In the genomic region with DNA sequence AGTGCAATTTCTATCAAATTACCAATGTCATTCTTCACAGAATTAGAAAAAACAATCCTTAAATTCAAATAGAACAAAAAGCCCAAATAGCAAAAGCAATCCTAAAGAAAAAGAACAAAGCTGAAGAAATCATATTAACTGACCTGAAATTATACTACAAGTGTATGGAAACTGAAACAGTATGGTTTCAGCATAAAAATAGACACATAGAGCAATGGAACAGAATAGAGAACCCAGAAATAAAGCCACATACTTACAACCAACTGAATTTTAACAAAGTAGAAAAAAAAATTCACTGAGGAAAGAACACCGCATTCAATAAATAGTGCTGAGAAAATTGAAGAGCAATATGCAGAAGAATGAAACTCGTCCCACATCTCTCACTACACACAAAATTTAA, we compare ENCODE assay signal across 26 cellular contexts.
"Had no signal": no experiment of that assay in that cellular context is flagged by ENCODE, and none has a peak within 500 bp of the region (broad histone marks: within the 10 kb centered on the region; RNA-seq: fewer than 3 reads in every experiment).

No MANE protein-coding gene starts in this region.

- ATAC-seq: stimulated activated effector memory CD8-positive, alpha-beta T cell treated with anti-CD3 and anti-CD28 coated beads, Interleukin-12 subunit alpha, Interleukin-12 subunit beta, amount 100 ng/mL, for 72 hours; stimulated activated memory B cell treated with anti-CD40 and anti-IgM and Interleukin-4, amounts not matched to agents 10 μg/mL and 1 μg/mL and 100 μg/mL, for 72 hours; stimulated activated naive B cell treated with anti-CD40 and anti-IgM and Interleukin-4, amounts not matched to agents 10 μg/mL and 1 μg/mL and 100 μg/mL, for 72 hours; stimulated activated naive CD8-positive, alpha-beta T cell treated with anti-CD3 and anti-CD28 coated beads, Interleukin-15, amount 100 ng/mL, for 72 hours; stimulated activated naive CD8-positive, alpha-beta T cell treated with anti-CD3 and anti-CD28 coated beads, Interleukin-15, Interleukin-2, amounts not matched to agents 100 U/mL and 50 U/mL, for 24 hours; upper lobe of right lung had no signal

- H3K27me3 ChIP-seq: stomach, suprapubic skin, testis, thyroid gland, tibial artery, tibial nerve, transverse colon, upper lobe of left lung, upper lobe of right lung, uterus, vagina had no signal

- DNase-seq: stimulated activated CD4-positive, alpha-beta T cell treated with anti-CD3 and anti-CD28 coated beads, Interleukin-2, amount 100 ng/mL, for 48 hours; stimulated activated CD4-positive, alpha-beta T cell treated with anti-CD3 and anti-CD28 coated beads, Interleukin-4, amount 100 ng/mL, for 1 hour; stimulated activated CD4-positive, alpha-beta T cell treated with anti-CD3 and anti-CD28 coated beads, Interleukin-4, amount 100 ng/mL, for 24 hours; stimulated activated CD4-positive, alpha-beta T cell treated with anti-CD3 and anti-CD28 coated beads, Interleukin-4, amount 100 ng/mL, for 4 hours; stimulated activated CD8-positive, alpha-beta memory T cell treated with anti-CD3 and anti-CD28 coated beads, Interleukin-4, amount 100 ng/mL, for 48 hours; stimulated activated naive B cell treated with anti-CD40 and anti-IgM and Interleukin-4, amounts not matched to agents 10 μg/mL and 1 μg/mL and 100 μg/mL, for 72 hours; stimulated activated naive CD4-positive, alpha-beta T cell; stimulated activated naive CD4-positive, alpha-beta T cell treated with Interleukin-2 at 50 U/mL for 16 hours; stimulated activated naive CD8-positive, alpha-beta T cell treated with anti-CD3 and anti-CD28 coated beads, Interleukin-15, amount 100 ng/mL, for 72 hours; stimulated activated naive CD8-positive, alpha-beta T cell treated with anti-CD3 and anti-CD28 coated beads, Interleukin-15, Interleukin-2, amounts not matched to agents 100 U/mL and 50 U/mL, for 24 hours; stomach; substantia nigra; testis; thyroid gland; tibial artery; transverse colon; trophoblast cell; upper lobe of left lung; upper lobe of right lung; uterus had no signal

- H3K4me1 ChIP-seq: stomach, suprapubic skin, testis, thyroid gland, tibial artery, tibial nerve, transverse colon, upper lobe of left lung, upper lobe of right lung, uterus, vagina had no signal

- H3K9me3 ChIP-seq: suprapubic skin, testis, thoracic aorta, thyroid gland, tibial artery, upper lobe of right lung, uterus, vagina had no signal

- H3K36me3 ChIP-seq: stomach, suprapubic skin, thoracic aorta, thyroid gland, tibial artery, tibial nerve, transverse colon, upper lobe of left lung, upper lobe of right lung, uterus, vagina had no signal

- H3K4me3 ChIP-seq: stomach, suprapubic skin, testis, thoracic aorta, thyroid gland, tibial artery, tibial nerve, transverse colon, upper lobe of left lung, upper lobe of right lung, uterus, vagina had no signal

- H3K27ac ChIP-seq: stomach, suprapubic skin, testis, thoracic aorta, thyroid gland, tibial artery, tibial nerve, transverse colon, upper lobe of left lung, upper lobe of right lung, uterus, vagina had no signal
